1 cellular context compared by ENCODE assay signal in the genomic region with DNA sequence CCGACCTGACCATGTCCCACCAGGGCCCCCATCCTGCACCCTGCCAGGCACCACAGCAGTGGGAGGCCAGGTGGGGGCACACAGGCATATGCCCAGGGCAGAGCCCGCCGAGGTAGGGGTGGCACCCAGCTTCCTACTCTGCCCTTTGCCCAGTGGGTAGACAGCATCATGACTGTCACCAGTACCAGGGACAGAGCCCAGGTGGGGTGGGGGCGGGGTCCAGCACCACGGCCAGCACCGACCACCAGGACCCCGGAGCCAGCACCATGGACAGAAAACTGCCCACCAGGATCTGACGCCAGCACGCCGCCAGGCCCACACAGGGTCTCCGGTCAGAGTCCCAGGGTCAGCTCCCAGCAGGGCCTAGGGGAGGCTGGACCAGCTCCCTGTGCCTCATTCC.
A peak's percentile ranks its signal among the peaks of the same experiment; 100 is the strongest.
TF ChIP-seq lines count a peak whose summit lies in the region.

No MANE protein-coding gene starts in this region.

TF ChIP-seq in HepG2, 621 proteins besides CTCF, POLR2A, EP300 and RAD21 (continued from another document and continues in another):
- TF ChIP-seq, protein P1, sequence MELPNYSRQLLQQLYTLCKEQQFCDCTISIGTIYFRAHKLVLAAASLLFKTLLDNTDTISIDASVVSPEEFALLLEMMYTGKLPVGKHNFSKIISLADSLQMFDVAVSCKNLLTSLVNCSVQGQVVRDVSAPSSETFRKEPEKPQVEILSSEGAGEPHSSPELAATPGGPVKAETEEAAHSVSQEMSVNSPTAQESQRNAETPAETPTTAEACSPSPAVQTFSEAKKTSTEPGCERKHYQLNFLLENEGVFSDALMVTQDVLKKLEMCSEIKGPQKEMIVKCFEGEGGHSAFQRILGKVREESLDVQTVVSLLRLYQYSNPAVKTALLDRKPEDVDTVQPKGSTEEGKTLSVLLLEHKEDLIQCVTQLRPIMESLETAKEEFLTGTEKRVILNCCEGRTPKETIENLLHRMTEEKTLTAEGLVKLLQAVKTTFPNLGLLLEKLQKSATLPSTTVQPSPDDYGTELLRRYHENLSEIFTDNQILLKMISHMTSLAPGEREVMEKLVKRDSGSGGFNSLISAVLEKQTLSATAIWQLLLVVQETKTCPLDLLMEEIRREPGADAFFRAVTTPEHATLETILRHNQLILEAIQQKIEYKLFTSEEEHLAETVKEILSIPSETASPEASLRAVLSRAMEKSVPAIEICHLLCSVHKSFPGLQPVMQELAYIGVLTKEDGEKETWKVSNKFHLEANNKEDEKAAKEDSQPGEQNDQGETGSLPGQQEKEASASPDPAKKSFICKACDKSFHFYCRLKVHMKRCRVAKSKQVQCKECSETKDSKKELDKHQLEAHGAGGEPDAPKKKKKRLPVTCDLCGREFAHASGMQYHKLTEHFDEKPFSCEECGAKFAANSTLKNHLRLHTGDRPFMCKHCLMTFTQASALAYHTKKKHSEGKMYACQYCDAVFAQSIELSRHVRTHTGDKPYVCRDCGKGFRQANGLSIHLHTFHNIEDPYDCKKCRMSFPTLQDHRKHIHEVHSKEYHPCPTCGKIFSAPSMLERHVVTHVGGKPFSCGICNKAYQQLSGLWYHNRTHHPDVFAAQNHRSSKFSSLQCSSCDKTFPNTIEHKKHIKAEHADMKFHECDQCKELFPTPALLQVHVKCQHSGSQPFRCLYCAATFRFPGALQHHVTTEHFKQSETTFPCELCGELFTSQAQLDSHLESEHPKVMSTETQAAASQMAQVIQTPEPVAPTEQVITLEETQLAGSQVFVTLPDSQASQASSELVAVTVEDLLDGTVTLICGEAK (IDR thresholded peaks at IDR 0.05): no peak
- TF ChIP-seq, protein P1 (CRISPR knock-in tag; IDR thresholded peaks at IDR 0.05): peak; percentile 72
- TF ChIP-seq ZNF709 (CRISPR knock-in tag; IDR thresholded peaks at IDR 0.05) (peak; percentile 64; the same call in 1 of the 2 replicates), SIN3B (IDR thresholded peaks at IDR 0.05; ENCODE audit: low read length) (no peak), KDM1A (CRISPR knock-in tag; IDR thresholded peaks at IDR 0.05) (no peak), SRY (CRISPR knock-in tag; IDR thresholded peaks at IDR 0.05) (peak; percentile 84; the same call in 1 of the 2 replicates), ZNF530 (CRISPR knock-in tag; IDR thresholded peaks at IDR 0.05; ENCODE audit: low read depth) (peak; percentile 88; the same call in 1 of the 2 replicates), ZNF703 (CRISPR knock-in tag; IDR thresholded peaks at IDR 0.05; ENCODE audit: borderline replicate concordance) (no peak), KLF12 (CRISPR knock-in tag; IDR thresholded peaks at IDR 0.05; ENCODE audit: borderline replicate concordance) (no peak), ZNF543 (CRISPR knock-in tag; IDR thresholded peaks at IDR 0.05) (0 out of 2 replicates have a peak, but pooled peaks have one; percentile 39), KMT2A (CRISPR knock-in tag; IDR thresholded peaks at IDR 0.05) (no peak), GABPB1 (CRISPR knock-in tag; IDR thresholded peaks at IDR 0.05) (peak; percentile 42; the same call in 1 of the 2 replicates), KLF15 (CRISPR knock-in tag; IDR thresholded peaks at IDR 0.05; ENCODE audit: borderline replicate concordance) (0 out of 2 replicates have a peak, but pooled peaks have one; percentile 34), HOXA9 (CRISPR knock-in tag; IDR thresholded peaks at IDR 0.05; ENCODE audit: borderline replicate concordance) (peak; percentile 53; the same call in 1 of the 2 replicates)
- TF ChIP-seq, protein P2, sequence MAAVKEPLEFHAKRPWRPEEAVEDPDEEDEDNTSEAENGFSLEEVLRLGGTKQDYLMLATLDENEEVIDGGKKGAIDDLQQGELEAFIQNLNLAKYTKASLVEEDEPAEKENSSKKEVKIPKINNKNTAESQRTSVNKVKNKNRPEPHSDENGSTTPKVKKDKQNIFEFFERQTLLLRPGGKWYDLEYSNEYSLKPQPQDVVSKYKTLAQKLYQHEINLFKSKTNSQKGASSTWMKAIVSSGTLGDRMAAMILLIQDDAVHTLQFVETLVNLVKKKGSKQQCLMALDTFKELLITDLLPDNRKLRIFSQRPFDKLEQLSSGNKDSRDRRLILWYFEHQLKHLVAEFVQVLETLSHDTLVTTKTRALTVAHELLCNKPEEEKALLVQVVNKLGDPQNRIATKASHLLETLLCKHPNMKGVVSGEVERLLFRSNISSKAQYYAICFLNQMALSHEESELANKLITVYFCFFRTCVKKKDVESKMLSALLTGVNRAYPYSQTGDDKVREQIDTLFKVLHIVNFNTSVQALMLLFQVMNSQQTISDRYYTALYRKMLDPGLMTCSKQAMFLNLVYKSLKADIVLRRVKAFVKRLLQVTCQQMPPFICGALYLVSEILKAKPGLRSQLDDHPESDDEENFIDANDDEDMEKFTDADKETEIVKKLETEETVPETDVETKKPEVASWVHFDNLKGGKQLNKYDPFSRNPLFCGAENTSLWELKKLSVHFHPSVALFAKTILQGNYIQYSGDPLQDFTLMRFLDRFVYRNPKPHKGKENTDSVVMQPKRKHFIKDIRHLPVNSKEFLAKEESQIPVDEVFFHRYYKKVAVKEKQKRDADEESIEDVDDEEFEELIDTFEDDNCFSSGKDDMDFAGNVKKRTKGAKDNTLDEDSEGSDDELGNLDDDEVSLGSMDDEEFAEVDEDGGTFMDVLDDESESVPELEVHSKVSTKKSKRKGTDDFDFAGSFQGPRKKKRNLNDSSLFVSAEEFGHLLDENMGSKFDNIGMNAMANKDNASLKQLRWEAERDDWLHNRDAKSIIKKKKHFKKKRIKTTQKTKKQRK (IDR thresholded peaks at IDR 0.05; ENCODE audit: low read length): no peak
- TF ChIP-seq, protein P3, sequence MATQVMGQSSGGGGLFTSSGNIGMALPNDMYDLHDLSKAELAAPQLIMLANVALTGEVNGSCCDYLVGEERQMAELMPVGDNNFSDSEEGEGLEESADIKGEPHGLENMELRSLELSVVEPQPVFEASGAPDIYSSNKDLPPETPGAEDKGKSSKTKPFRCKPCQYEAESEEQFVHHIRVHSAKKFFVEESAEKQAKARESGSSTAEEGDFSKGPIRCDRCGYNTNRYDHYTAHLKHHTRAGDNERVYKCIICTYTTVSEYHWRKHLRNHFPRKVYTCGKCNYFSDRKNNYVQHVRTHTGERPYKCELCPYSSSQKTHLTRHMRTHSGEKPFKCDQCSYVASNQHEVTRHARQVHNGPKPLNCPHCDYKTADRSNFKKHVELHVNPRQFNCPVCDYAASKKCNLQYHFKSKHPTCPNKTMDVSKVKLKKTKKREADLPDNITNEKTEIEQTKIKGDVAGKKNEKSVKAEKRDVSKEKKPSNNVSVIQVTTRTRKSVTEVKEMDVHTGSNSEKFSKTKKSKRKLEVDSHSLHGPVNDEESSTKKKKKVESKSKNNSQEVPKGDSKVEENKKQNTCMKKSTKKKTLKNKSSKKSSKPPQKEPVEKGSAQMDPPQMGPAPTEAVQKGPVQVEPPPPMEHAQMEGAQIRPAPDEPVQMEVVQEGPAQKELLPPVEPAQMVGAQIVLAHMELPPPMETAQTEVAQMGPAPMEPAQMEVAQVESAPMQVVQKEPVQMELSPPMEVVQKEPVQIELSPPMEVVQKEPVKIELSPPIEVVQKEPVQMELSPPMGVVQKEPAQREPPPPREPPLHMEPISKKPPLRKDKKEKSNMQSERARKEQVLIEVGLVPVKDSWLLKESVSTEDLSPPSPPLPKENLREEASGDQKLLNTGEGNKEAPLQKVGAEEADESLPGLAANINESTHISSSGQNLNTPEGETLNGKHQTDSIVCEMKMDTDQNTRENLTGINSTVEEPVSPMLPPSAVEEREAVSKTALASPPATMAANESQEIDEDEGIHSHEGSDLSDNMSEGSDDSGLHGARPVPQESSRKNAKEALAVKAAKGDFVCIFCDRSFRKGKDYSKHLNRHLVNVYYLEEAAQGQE (IDR thresholded peaks at IDR 0.05; ENCODE audit: borderline replicate concordance in 1 of 2, low read depth in 1 of 2, low read length in 2 of 2): peak in 1 of 2 experiments; percentile 96; a peak in 2 of 4 replicates
- TF ChIP-seq, protein P4, sequence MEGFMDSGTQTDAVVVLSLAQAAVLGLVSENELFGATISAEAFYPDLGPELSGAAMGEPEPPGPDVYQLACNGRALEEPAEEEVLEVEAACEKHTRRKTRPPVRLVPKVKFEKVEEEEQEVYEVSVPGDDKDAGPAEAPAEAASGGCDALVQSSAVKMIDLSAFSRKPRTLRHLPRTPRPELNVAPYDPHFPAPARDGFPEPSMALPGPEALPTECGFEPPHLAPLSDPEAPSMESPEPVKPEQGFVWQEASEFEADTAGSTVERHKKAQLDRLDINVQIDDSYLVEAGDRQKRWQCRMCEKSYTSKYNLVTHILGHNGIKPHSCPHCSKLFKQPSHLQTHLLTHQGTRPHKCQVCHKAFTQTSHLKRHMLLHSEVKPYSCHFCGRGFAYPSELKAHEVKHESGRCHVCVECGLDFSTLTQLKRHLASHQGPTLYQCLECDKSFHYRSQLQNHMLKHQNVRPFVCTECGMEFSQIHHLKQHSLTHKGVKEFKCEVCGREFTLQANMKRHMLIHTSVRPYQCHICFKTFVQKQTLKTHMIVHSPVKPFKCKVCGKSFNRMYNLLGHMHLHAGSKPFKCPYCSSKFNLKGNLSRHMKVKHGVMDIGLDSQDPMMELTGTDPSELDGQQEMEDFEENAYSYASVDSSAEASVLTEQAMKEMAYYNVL (CRISPR knock-in tag; IDR thresholded peaks at IDR 0.05; ENCODE audit: borderline replicate concordance): peak; percentile 29; the same call in 1 of the 2 replicates
- TF ChIP-seq, protein P5, sequence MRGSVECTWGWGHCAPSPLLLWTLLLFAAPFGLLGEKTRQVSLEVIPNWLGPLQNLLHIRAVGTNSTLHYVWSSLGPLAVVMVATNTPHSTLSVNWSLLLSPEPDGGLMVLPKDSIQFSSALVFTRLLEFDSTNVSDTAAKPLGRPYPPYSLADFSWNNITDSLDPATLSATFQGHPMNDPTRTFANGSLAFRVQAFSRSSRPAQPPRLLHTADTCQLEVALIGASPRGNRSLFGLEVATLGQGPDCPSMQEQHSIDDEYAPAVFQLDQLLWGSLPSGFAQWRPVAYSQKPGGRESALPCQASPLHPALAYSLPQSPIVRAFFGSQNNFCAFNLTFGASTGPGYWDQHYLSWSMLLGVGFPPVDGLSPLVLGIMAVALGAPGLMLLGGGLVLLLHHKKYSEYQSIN (CRISPR knock-in tag; IDR thresholded peaks at IDR 0.05; ENCODE audit: borderline replicate concordance): 0 out of 2 replicates have a peak, but pooled peaks have one; percentile 48
- TF ChIP-seq, protein P6, sequence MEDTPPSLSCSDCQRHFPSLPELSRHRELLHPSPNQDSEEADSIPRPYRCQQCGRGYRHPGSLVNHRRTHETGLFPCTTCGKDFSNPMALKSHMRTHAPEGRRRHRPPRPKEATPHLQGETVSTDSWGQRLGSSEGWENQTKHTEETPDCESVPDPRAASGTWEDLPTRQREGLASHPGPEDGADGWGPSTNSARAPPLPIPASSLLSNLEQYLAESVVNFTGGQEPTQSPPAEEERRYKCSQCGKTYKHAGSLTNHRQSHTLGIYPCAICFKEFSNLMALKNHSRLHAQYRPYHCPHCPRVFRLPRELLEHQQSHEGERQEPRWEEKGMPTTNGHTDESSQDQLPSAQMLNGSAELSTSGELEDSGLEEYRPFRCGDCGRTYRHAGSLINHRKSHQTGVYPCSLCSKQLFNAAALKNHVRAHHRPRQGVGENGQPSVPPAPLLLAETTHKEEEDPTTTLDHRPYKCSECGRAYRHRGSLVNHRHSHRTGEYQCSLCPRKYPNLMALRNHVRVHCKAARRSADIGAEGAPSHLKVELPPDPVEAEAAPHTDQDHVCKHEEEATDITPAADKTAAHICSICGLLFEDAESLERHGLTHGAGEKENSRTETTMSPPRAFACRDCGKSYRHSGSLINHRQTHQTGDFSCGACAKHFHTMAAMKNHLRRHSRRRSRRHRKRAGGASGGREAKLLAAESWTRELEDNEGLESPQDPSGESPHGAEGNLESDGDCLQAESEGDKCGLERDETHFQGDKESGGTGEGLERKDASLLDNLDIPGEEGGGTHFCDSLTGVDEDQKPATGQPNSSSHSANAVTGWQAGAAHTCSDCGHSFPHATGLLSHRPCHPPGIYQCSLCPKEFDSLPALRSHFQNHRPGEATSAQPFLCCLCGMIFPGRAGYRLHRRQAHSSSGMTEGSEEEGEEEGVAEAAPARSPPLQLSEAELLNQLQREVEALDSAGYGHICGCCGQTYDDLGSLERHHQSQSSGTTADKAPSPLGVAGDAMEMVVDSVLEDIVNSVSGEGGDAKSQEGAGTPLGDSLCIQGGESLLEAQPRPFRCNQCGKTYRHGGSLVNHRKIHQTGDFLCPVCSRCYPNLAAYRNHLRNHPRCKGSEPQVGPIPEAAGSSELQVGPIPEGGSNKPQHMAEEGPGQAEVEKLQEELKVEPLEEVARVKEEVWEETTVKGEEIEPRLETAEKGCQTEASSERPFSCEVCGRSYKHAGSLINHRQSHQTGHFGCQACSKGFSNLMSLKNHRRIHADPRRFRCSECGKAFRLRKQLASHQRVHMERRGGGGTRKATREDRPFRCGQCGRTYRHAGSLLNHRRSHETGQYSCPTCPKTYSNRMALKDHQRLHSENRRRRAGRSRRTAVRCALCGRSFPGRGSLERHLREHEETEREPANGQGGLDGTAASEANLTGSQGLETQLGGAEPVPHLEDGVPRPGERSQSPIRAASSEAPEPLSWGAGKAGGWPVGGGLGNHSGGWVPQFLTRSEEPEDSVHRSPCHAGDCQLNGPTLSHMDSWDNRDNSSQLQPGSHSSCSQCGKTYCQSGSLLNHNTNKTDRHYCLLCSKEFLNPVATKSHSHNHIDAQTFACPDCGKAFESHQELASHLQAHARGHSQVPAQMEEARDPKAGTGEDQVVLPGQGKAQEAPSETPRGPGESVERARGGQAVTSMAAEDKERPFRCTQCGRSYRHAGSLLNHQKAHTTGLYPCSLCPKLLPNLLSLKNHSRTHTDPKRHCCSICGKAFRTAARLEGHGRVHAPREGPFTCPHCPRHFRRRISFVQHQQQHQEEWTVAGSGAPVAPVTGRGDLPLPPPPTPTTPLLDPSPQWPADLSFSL (CRISPR knock-in tag; IDR thresholded peaks at IDR 0.05): no peak
